In the genomic region with DNA sequence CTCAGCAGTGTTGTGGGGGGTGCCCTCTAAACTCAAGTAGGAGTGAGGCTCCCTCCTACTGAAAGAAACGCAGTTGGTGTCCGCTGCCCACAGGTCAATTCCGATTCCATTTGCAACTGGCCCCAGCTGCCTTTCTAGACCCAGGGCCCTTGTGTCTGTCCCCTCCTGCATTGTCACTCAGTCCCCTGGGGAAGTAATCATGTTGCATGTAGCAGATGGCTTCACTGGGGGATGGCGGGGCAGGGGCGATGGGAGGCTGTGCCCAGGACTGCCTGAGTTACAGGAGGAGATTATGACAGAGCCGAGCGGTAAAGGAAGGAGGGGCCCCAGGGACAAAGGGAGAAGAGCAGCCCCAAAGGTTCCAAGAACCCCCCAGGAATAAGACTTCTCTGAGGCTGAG, we compare ENCODE assay signal across 14 cellular contexts.
"Had no signal": no experiment of that assay in that cellular context is flagged by ENCODE, and none has a peak within 500 bp of the region (broad histone marks: within the 10 kb centered on the region; RNA-seq: fewer than 3 reads in every experiment).

No MANE protein-coding gene starts in this region.

- H3K36me3 ChIP-seq: gastroesophageal sphincter, vagina had no signal

- H3K9me3 ChIP-seq: body of pancreas, gastroesophageal sphincter, vagina had no signal

- H3K9me3 Mint-ChIP-seq: activated CD4-positive, alpha-beta memory T cell treated with anti-CD3 and anti-CD28 coated beads for 36 hours; central memory CD8-positive, alpha-beta T cell had no signal

- H3K4me3 ChIP-seq: body of pancreas, gastroesophageal sphincter, vagina had no signal

- H3K4me1 ChIP-seq: vagina had no signal

- H3K9ac ChIP-seq: parathyroid adenoma had no signal

- H3K27ac Mint-ChIP-seq: activated CD4-positive, alpha-beta memory T cell treated with anti-CD3 and anti-CD28 coated beads for 36 hours; activated naive CD4-positive, alpha-beta T cell treated with anti-CD3 and anti-CD28 coated beads, Interleukin-2, amount 50 U/mL, for 72 hours had no signal

- H3K27me3 ChIP-seq: body of pancreas, gastroesophageal sphincter, vagina had no signal

- H3K4me3 Mint-ChIP-seq: activated CD4-positive, alpha-beta memory T cell treated with anti-CD3 and anti-CD28 coated beads for 36 hours; central memory CD8-positive, alpha-beta T cell had no signal

- H3K36me3 Mint-ChIP-seq: activated CD4-positive, alpha-beta memory T cell treated with anti-CD3 and anti-CD28 coated beads for 36 hours; activated naive CD4-positive, alpha-beta T cell treated with anti-CD3 and anti-CD28 coated beads, Interleukin-2, amount 50 U/mL, for 72 hours had no signal

- DNase-seq: activated CD4-positive, alpha-beta memory T cell treated with anti-CD3 and anti-CD28 coated beads for 36 hours; activated CD8-positive, alpha-beta memory T cell treated with anti-CD3 and anti-CD28 coated beads, Interleukin-2, amount 50 U/mL, for 48 hours; amniotic stem cell; body of pancreas; cortex of kidney; effector CD8-positive, alpha-beta T cell; kidney; left ventricle myocardium superior; T1000 had no signal

- H3K27ac ChIP-seq: body of pancreas, gastroesophageal sphincter, parathyroid adenoma, vagina had no signal

- H3K4me1 Mint-ChIP-seq: central memory CD8-positive, alpha-beta T cell had no signal
